ENCODE assay signal across 19 cellular contexts in genomic region chr4:113272523-113272922, GRCh38.
A peak's percentile ranks its signal among the peaks of the same experiment; 100 is the strongest.
DNase-seq lines count a peak whose midpoint lies in the region; ATAC-seq and TF ChIP-seq lines count a peak whose summit lies in the region.
"Had no signal": no experiment of that assay in that cellular context is flagged by ENCODE, and none has a peak within 500 bp of the region (broad histone marks: within the 10 kb centered on the region; RNA-seq: fewer than 3 reads in every experiment).

No MANE protein-coding gene starts in this region.

- H3K27me3 Mint-ChIP-seq in nephron (ENCODE audit: low read depth): no peaks in the 10 kb centered on the region
- H3K27me3 Mint-ChIP-seq in Caco-2 (ENCODE audit: insufficient read depth, unreplicated experiment): no peaks in the 10 kb centered on the region
- no peaks in the 10 kb centered on the region for H3K27me3 Mint-ChIP-seq in H9 (ENCODE audit: low read depth)
- H3K27me3 Mint-ChIP-seq: CD4-positive, CD25-positive, alpha-beta regulatory T cell had no signal

- no peak overlapping the region for H3K23ac ChIP-seq in H9 (ENCODE audit: insufficient read length, low read depth, low read length)

- H3K9me3 ChIP-seq in Caco-2 (no peaks in the 10 kb centered on the region), H9 (ENCODE audit: control insufficient read depth, low read depth, low read length) (no peaks in the 10 kb centered on the region)
- H3K9me3 ChIP-seq: BE2C had no signal

- H2BK5ac ChIP-seq in H9 (ENCODE audit: insufficient read length, low read length): no peak overlapping the region

- H3K4me2 ChIP-seq in H9 (ENCODE audit: insufficient read depth, insufficient read length, low read length): no peak overlapping the region
- H3K4me2 ChIP-seq: GM23338 had no signal

- H3K36me3 ChIP-seq in Caco-2 (ENCODE audit: control insufficient read depth, insufficient read depth, low read length): no peaks in the 10 kb centered on the region
- H3K36me3 ChIP-seq: BE2C had no signal

- H3K4me1 Mint-ChIP-seq in nephron (peaks cover 26% of the 10 kb centered on the region), Caco-2 (ENCODE audit: low read depth, unreplicated experiment) (no peaks in the 10 kb centered on the region), H9 (peaks cover 51 to 55% of the 10 kb centered on the region in 2 experiments)
- H3K4me1 Mint-ChIP-seq: CD4-positive, CD25-positive, alpha-beta regulatory T cell; CD8-positive, alpha-beta memory T cell had no signal

- H2BK120ac ChIP-seq in H9 (ENCODE audit: low read depth, low read length, poor library complexity, severe bottlenecking): no peak overlapping the region

- peaks cover 14% of the 10 kb centered on the region for H3K36me3 Mint-ChIP-seq in nephron (ENCODE audit: low read depth)
- no peaks in the 10 kb centered on the region for H3K36me3 Mint-ChIP-seq in Caco-2 (ENCODE audit: insufficient read depth, unreplicated experiment)
- peaks cover 15 to 31% (median 17%) of the 10 kb centered on the region in 3 experiments for H3K36me3 Mint-ChIP-seq in H9 (ENCODE audit: insufficient read depth in 1 of 3, low read depth in 3 of 3)
- H3K36me3 Mint-ChIP-seq: CD4-positive, CD25-positive, alpha-beta regulatory T cell; CD8-positive, alpha-beta memory T cell had no signal

- H3K27ac ChIP-seq in substantia nigra (ENCODE audit: low read depth, low read length, poor library complexity, severe bottlenecking) (no peak overlapping the region), H9 (ENCODE audit: insufficient read length, low read depth, low read length) (no peak overlapping the region)
- H3K27ac ChIP-seq: HL-60 had no signal

- no peak overlapping the region for H2BK20ac ChIP-seq in H9 (ENCODE audit: low read depth, low read length, poor library complexity, severe bottlenecking)

- H3T11ph ChIP-seq in H9 (ENCODE audit: low read length): no peak overlapping the region

- H2BK12ac ChIP-seq in H9 (ENCODE audit: insufficient read length, low read depth, low read length): no peak overlapping the region

- H3K27me3 ChIP-seq in Caco-2 (replicated peaks; ENCODE audit: control insufficient read depth, insufficient read depth, low read length): no peaks in the 10 kb centered on the region
- H3K27me3 ChIP-seq in H9 (ENCODE audit: insufficient read depth, low read length): no peaks in the 10 kb centered on the region
- H3K27me3 ChIP-seq: BE2C had no signal

- TF ChIP-seq CTCF in epithelial cell of proximal tubule (conservative IDR thresholded peaks at IDR 0.05; ENCODE audit: low read depth, low read length) (no peak), nephron (IDR thresholded peaks at IDR 0.05; ENCODE audit: unreplicated experiment in 3 of 3) (no peak), Caco-2 (IDR thresholded peaks at IDR 0.05; ENCODE audit: insufficient read depth in 1 of 2, low read depth in 1 of 2, low read length in 1 of 2, severe bottlenecking in 1 of 2, unreplicated experiment in 1 of 2) (no peak), H9 (conservative IDR thresholded peaks at IDR 0.05) (no peak)

- no peaks in the 10 kb centered on the region for H4K20me1 ChIP-seq in H9 (ENCODE audit: control insufficient read depth, insufficient read depth, insufficient read length)

- no peak overlapping the region for H2BK15ac ChIP-seq in H9 (ENCODE audit: low read depth, low read length)

- H3K27ac Mint-ChIP-seq in nephron: peak overlapping the region; percentile 61 to 97 (median 84)
- no peak overlapping the region for H3K27ac Mint-ChIP-seq in Caco-2 (ENCODE audit: unreplicated experiment)
- no peak overlapping the region for H3K27ac Mint-ChIP-seq in H9
- H3K27ac Mint-ChIP-seq: CD4-positive, CD25-positive, alpha-beta regulatory T cell; CD8-positive, alpha-beta memory T cell had no signal

- H3K79me2 ChIP-seq in H9 (ENCODE audit: insufficient read depth, low read length): no peaks in the 10 kb centered on the region

- no peak overlapping the region for H4K91ac ChIP-seq in H9 (ENCODE audit: insufficient read length, low read depth, low read length)

- H3K4ac ChIP-seq in H9 (ENCODE audit: low read depth, low read length): no peak overlapping the region

- no peak overlapping the region for H3K56ac ChIP-seq in H9 (ENCODE audit: insufficient read length, low read depth, low read length)

- H3K4me1 ChIP-seq in Caco-2: no peaks in the 10 kb centered on the region
- peaks cover 8% of the 10 kb centered on the region; the same call in 1 of the 2 replicates for H3K4me1 ChIP-seq in H9 (ENCODE audit: insufficient read depth, low read length)
- H3K4me1 ChIP-seq: BE2C had no signal

- H3K4me3 Mint-ChIP-seq in nephron (no peak overlapping the region), Caco-2 (ENCODE audit: unreplicated experiment) (no peak overlapping the region), H9 (no peak overlapping the region)
- H3K4me3 Mint-ChIP-seq: CD4-positive, CD25-positive, alpha-beta regulatory T cell; CD8-positive, alpha-beta memory T cell; GM23338 had no signal

- H3K14ac ChIP-seq in H9 (ENCODE audit: insufficient read depth, low read length): no peak overlapping the region

- H2AFZ ChIP-seq in H9 (ENCODE audit: low read length): no peak overlapping the region
- H2AFZ ChIP-seq: GM23338 had no signal

- no peak overlapping the region for H3K18ac ChIP-seq in H9 (ENCODE audit: insufficient read length, low read depth, low read length)

- H3K23me2 ChIP-seq in H9 (ENCODE audit: insufficient read length, low read depth, low read length, poor library complexity, severe bottlenecking): no peaks in the 10 kb centered on the region

- H3K9ac ChIP-seq in H9 (ENCODE audit: extremely low read depth, insufficient read length, low read length): no peak overlapping the region

- H2AK5ac ChIP-seq in H9 (ENCODE audit: insufficient read length, low read length): no peak overlapping the region

- H3K9me3 Mint-ChIP-seq in nephron (peaks cover 4% of the 10 kb centered on the region), Caco-2 (ENCODE audit: unreplicated experiment) (no peaks in the 10 kb centered on the region), H9 (peaks cover 15% of the 10 kb centered on the region in 2 experiments)

- no peak overlapping the region for H4K5ac ChIP-seq in H9 (ENCODE audit: insufficient read length, low read depth, low read length)

- ATAC-seq in GM18511 (IDR thresholded peaks at IDR 0.05; ENCODE audit: unreplicated experiment) (peak; percentile 77), GM19452 (IDR thresholded peaks at IDR 0.05; ENCODE audit: unreplicated experiment) (peak; percentile 69)
- ATAC-seq: K562 had no signal

- no peak overlapping the region for H3K4me3 ChIP-seq in epithelial cell of proximal tubule (ENCODE audit: low read depth, low read length)
- H3K4me3 ChIP-seq in Caco-2 (ENCODE audit: low read depth, low read length): no peak overlapping the region
- H3K4me3 ChIP-seq: GM23338, K562 had no signal

- no TSS peak for BruUV-seq in Caco-2 (replicated peaks; lab: Mats Ljungman, UMichigan)

- POLR2A ChIA-PET in Caco-2 (lab: Charles Lee): no interaction called here

- peak; percentile 41 for DNase-seq in epithelial cell of proximal tubule (ENCODE audit: low read depth)
- no peak for DNase-seq in substantia nigra (lab: John Stamatoyannopoulos, UW)
- no peak for DNase-seq in Caco-2
- no peak for DNase-seq in H9
- no peak for DNase-seq in HCEC 1CT
- DNase-seq: 8988T; BE2C; C1 segment of cervical spinal cord; CD4-positive, CD25-positive, alpha-beta regulatory T cell; CD8-positive, alpha-beta memory T cell; COR-L47; H7; IMR-90 had no signal

- no peaks in the 10 kb centered on the region for H3K79me1 ChIP-seq in H9 (ENCODE audit: insufficient read depth, low read depth, low read length, poor library complexity, severe bottlenecking)

- intact Hi-C loops in Caco-2 (cut with micrococcal nuclease; ENCODE audit: unreplicated experiment): no loop called here

- CTCF ChIA-PET in Caco-2 (lab: Charles Lee): no interaction called here

- H4K8ac ChIP-seq in H9 (replicated peaks; ENCODE audit: insufficient read length, low read depth, low read length): no peak overlapping the region

Comparison
In these comparisons a context has a peak if more than half of its experiments do, and no peak if none do; other contexts are left out.
1. H3K27ac Mint-ChIP-seq: peak in nephron (3 of 3); none in Caco-2 (single experiment) and H9 (0 of 3).